In genomic region chr9:99079542-99079941, GRCh38 we compare ENCODE assay signal across 23 cellular contexts.
"Had no signal": no experiment of that assay in that cellular context is flagged by ENCODE, and none has a peak within 500 bp of the region (broad histone marks: within the 10 kb centered on the region; RNA-seq: fewer than 3 reads in every experiment).

No MANE protein-coding gene starts in this region.

- DNase-seq: heart left ventricle; hippocampal formation; kidney glomerular epithelial cell; occipital lobe; psoas muscle; retina; right lobe of liver; spleen; stimulated activated CD4-positive, alpha-beta T cell treated with anti-CD3 and anti-CD28 coated beads, Interleukin-2, amount 100 ng/mL, for 24 hours; stimulated activated CD4-positive, alpha-beta T cell treated with anti-CD3 and anti-CD28 coated beads, Interleukin-4, amount 100 ng/mL, for 4 hours; stimulated activated naive CD4-positive, alpha-beta T cell; stomach; substantia nigra had no signal

- H3K4me1 Mint-ChIP-seq: mesothelial cell of epicardium had no signal

- H3K36me3 Mint-ChIP-seq: mesothelial cell of epicardium, type B pancreatic cell had no signal

- ATAC-seq: heart left ventricle, left lobe of liver, psoas muscle, right lobe of liver had no signal

- H3K27ac Mint-ChIP-seq: mesothelial cell of epicardium, nephron, type B pancreatic cell had no signal

- H3K4me3 Mint-ChIP-seq: dendritic cell treated with granulocyte-macrophage colony-stimulating factor and Interleukin-4, amounts not matched to agents 40 ng/mL and 50 ng/mL, for 4 days; mesothelial cell of epicardium; nephron; type B pancreatic cell had no signal

- H3K27me3 ChIP-seq: heart left ventricle, right lobe of liver, spleen had no signal

- FAIRE-seq: endothelial cell of umbilical vein, frontal cortex, islet of Langerhans, urothelium cell line had no signal

- H3K27ac ChIP-seq: heart left ventricle, psoas muscle, right lobe of liver, spleen, stomach, thoracic aorta had no signal

- H3K4me1 ChIP-seq: psoas muscle, right lobe of liver had no signal

- H3K4me3 ChIP-seq: heart left ventricle, psoas muscle, right lobe of liver, spleen, stomach, thoracic aorta had no signal

- H3K9me3 Mint-ChIP-seq: dendritic cell treated with granulocyte-macrophage colony-stimulating factor and Interleukin-4, amounts not matched to agents 40 ng/mL and 50 ng/mL, for 4 days; mesothelial cell of epicardium; nephron; type B pancreatic cell had no signal

- H3K9me3 ChIP-seq: heart left ventricle, psoas muscle, right lobe of liver, spleen, stomach, thoracic aorta had no signal

- H3K36me3 ChIP-seq: heart left ventricle, right lobe of liver, spleen, stomach, thoracic aorta had no signal
